Comparison of ENCODE assay signal across 8 cellular contexts in genomic region chr15:55407949-55408766, GRCh38. TPM values are rescaled to one million over a fixed set of nuclear protein-coding genes. Genes with fewer than 3 reads are reported as not detected.
DNase-seq lines count a peak whose midpoint lies in the region; ATAC-seq and TF ChIP-seq lines count a peak whose summit lies in the region.

TSS of gene CCPG1 (minus strand) at chr15:55408359. CDS start at chr15:55389424, 18,935 bp downstream.
A gene with protein sequence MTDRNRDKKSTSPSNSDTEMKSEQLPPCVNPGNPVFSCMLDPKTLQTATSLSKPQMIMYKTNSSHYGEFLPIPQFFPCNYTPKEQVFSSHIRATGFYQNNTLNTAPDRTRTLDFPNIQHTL (plus strand): TSS chr15:55408495. CDS start chr15:55408769, 274 bp downstream.

- WGBS in GM23248 (ENCODE audit: low coverage in 1 of 2, low lambda C conversion rate in 2 of 2, missing lambda C conversion rate in 2 of 2), 2 experiments: 1% methylated on average over 66 to 70 of the region's 72 CpGs

- peaks cover 14 to 27% of the 10 kb centered on the region in 2 donors for H3K4me1 Mint-ChIP-seq in natural killer cell treated with Interleukin-12 subunit alpha and Interleukin-12 subunit beta and Interleukin-15 and Interleukin-18, amount 100 ng/mL, for 72 hours (ENCODE audit: low read depth in 2 of 2)

- H4K20me1 ChIP-seq in GM23248 (ENCODE audit: insufficient read depth): no peaks in the 10 kb centered on the region

- peaks cover 17% of the 10 kb centered on the region; the same call in 1 of the 2 replicates for H3F3A ChIP-seq in GM23248 (ENCODE audit: insufficient read depth)

- peak; percentile 57 for TF ChIP-seq CTCF in fibroblast of pulmonary artery (IDR thresholded peaks at IDR 0.05; ENCODE audit: low read length, missing control alignments)

- peak within 1 kb of the TSS; percentile 88 for H2AFZ ChIP-seq in GM23248

- ATAC-seq in natural killer cell treated with Interleukin-12 subunit alpha and Interleukin-12 subunit beta and Interleukin-15 and Interleukin-18, amount 100 ng/mL, for 72 hours: peak; percentile 97 to 98
- peak; percentile 97 for ATAC-seq in stimulated activated naive CD8-positive, alpha-beta T cell treated with anti-CD3 and anti-CD28 coated beads, Interleukin-15, Interleukin-2, amounts not matched to agents 100 U/mL and 50 U/mL, for 24 hours

- peak within 1 kb of the TSS; percentile 91 for H3K27ac ChIP-seq in GM23248

- DNase-seq in EL (peak; percentile 93), GM23248 (peak; percentile 98), LHCN-M2 (ENCODE audit: low read depth) (peak; percentile 98), RPMI7951 (ENCODE audit: low read depth) (peak; percentile 97), fibroblast of pulmonary artery (ENCODE audit: low read depth) (peak; percentile 95)
- DNase-seq in activated T-helper 9 cell treated with anti-CD3 and anti-CD28 coated beads, Interleukin-2, amount 50 U/mL, for 16 hours (ENCODE audit: low read depth): peak; percentile 81
- DNase-seq in natural killer cell treated with Interleukin-12 subunit alpha and Interleukin-12 subunit beta and Interleukin-15 and Interleukin-18, amount 100 ng/mL, for 72 hours (ENCODE audit: low spot score): peak; percentile 94
- peak; percentile 89 for DNase-seq in stimulated activated naive CD8-positive, alpha-beta T cell treated with anti-CD3 and anti-CD28 coated beads, Interleukin-15, Interleukin-2, amounts not matched to agents 100 U/mL and 50 U/mL, for 24 hours

- H3K27me3 ChIP-seq in GM23248 (replicated peaks; ENCODE audit: insufficient read depth): no peaks in the 10 kb centered on the region

- in situ Hi-C loops in GM23248 (cut with MboI): no loop called here

- H3K36me3 Mint-ChIP-seq in natural killer cell treated with Interleukin-12 subunit alpha and Interleukin-12 subunit beta and Interleukin-15 and Interleukin-18, amount 100 ng/mL, for 72 hours: no peaks in the 10 kb centered on the region

- H3K27ac Mint-ChIP-seq in natural killer cell treated with Interleukin-12 subunit alpha and Interleukin-12 subunit beta and Interleukin-15 and Interleukin-18, amount 100 ng/mL, for 72 hours: peak within 1 kb of the TSS; percentile 83 to 92

- H3K4me3 Mint-ChIP-seq in natural killer cell treated with Interleukin-12 subunit alpha and Interleukin-12 subunit beta and Interleukin-15 and Interleukin-18, amount 100 ng/mL, for 72 hours: peak within 1 kb of the TSS; percentile 93

- H3K4me1 ChIP-seq in GM23248 (ENCODE audit: insufficient read depth): peaks cover 20% of the 10 kb centered on the region

- no peaks in the 10 kb centered on the region for H3K9me3 ChIP-seq in GM23248 (ENCODE audit: low read depth)

- no peaks in the 10 kb centered on the region for H3K27me3 Mint-ChIP-seq in natural killer cell treated with Interleukin-12 subunit alpha and Interleukin-12 subunit beta and Interleukin-15 and Interleukin-18, amount 100 ng/mL, for 72 hours

- H3K9me3 Mint-ChIP-seq in natural killer cell treated with Interleukin-12 subunit alpha and Interleukin-12 subunit beta and Interleukin-15 and Interleukin-18, amount 100 ng/mL, for 72 hours: no peaks in the 10 kb centered on the region

- H3K4me3 ChIP-seq in GM23248 (peak within 1 kb of the TSS; percentile 81), fibroblast of pulmonary artery (replicated peaks; ENCODE audit: low read depth, low read length) (peak within 1 kb of the TSS; percentile 89)

- peak within 1 kb of the TSS; percentile 93 for H3K9ac ChIP-seq in GM23248

- H3K9me2 ChIP-seq in GM23248 (ENCODE audit: insufficient read depth): no peaks in the 10 kb centered on the region

- H3K79me2 ChIP-seq in GM23248 (ENCODE audit: insufficient read depth): peaks cover 37% of the 10 kb centered on the region

- H3K4me2 ChIP-seq in GM23248 (ENCODE audit: unreplicated experiment): peak within 1 kb of the TSS; percentile 98

- no peaks in the 10 kb centered on the region for H3K36me3 ChIP-seq in GM23248 (ENCODE audit: low read depth)

RNA-seq across cellular contexts. Expression of gene CCPG1, which starts in this region (rescaled TPM):
- total RNA-seq in GM23248 (2014; rRNA removed; shearing (Covaris generic)): 147 and 169 TPM in 2 replicates
- polyA plus RNA-seq in GM23248 (2016; fragmentation: Nextera tagmentation; extraction: Ambion mirVana): 202 and 203 TPM in 2 replicates
- 43.2 and 43.5 TPM in 2 replicates for total RNA-seq in LHCN-M2 (2014; rRNA removed)
- 15.3 TPM for polyA plus RNA-seq in LHCN-M2 (2012)
- 39.9 and 55.6 TPM in 2 replicates for total RNA-seq in RPMI7951 (2014; rRNA removed; shearing (Covaris generic))
- total RNA-seq in natural killer cell treated with Interleukin-12 subunit alpha and Interleukin-12 subunit beta and Interleukin-15 and Interleukin-18, amount 100 ng/mL, for 72 hours: 10 to 100 TPM; 22.5 to 36.9 TPM

RNA-seq across cellular contexts. Expression of the second gene that starts in this region (rescaled TPM):
- total RNA-seq in GM23248 (2014; rRNA removed; shearing (Covaris generic)): 0.54 and 1.4 TPM in 2 replicates
- 6.6 and 7.3 TPM in 2 replicates for polyA plus RNA-seq in GM23248 (2016; fragmentation: Nextera tagmentation; extraction: Ambion mirVana)
- total RNA-seq in LHCN-M2 (2014; rRNA removed): 3.4 and 4.6 TPM in 2 replicates
- polyA plus RNA-seq in LHCN-M2 (2012): 3.5 TPM
- total RNA-seq in RPMI7951 (2014; rRNA removed; shearing (Covaris generic)): 9.9 and 11.8 TPM in 2 replicates
- not detected for total RNA-seq in natural killer cell treated with Interleukin-12 subunit alpha and Interleukin-12 subunit beta and Interleukin-15 and Interleukin-18, amount 100 ng/mL, for 72 hours

Comparison
In these comparisons a context has a peak if more than half of its experiments do, and no peak if none do; other contexts are left out.
1. Peak in every context shown above with its lines: DNase-seq, ATAC-seq, H3K4me3 ChIP-seq and H3K27ac ChIP-seq.